In the genomic region with DNA sequence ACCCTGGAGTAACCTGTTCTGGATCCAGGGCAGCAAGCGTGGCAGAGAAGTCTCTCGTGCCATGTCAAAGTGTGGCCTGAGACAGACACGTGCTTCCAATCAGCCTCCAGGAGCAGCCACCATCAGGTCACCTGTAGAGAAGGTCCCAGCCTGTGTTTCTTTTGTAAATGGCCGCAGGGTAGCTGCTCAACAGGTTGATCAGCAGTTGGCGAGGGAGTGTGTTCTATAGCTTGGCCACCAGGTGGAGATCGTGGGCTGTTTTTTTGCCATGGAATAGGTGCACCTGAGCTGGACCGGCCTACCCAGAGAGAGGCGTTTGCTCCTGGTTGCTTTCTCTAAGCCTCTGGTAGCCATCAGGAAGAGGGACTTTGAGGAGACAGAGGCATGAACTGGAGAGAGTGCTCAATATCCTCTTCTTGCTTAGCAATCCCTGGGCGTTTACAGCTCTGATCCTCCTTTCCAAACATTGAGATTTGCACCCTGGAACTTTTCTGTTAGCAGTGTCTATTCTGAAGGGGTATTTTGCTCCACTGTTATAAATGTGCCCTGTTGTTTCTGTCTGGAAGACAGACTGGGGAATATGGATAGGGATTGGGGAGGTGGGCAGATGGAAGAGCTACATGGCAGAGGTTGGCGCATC, we compare ENCODE assay signal across 9 cellular contexts. TPM values are rescaled to one million over a fixed set of nuclear protein-coding genes. Genes with fewer than 3 reads are reported as not detected.
DNase-seq lines count a peak whose midpoint lies in the region; ATAC-seq and TF ChIP-seq lines count a peak whose summit lies in the region.
"Had no signal": no experiment of that assay in that cellular context is flagged by ENCODE, and none has a peak within 500 bp of the region (broad histone marks: within the 10 kb centered on the region; RNA-seq: fewer than 3 reads in every experiment).

No MANE protein-coding gene starts in this region.

- peaks cover 5% of the 10 kb centered on the region for H3K27me3 Mint-ChIP-seq in activated CD4-positive, alpha-beta memory T cell treated with anti-CD3 and anti-CD28 coated beads, Interleukin-2, amount 10 ng/mL, durations not matched to agents 7 days and 5 days
- peaks cover 56% of the 10 kb centered on the region for H3K27me3 Mint-ChIP-seq in endodermal cell (ENCODE audit: insufficient read depth)
- H3K27me3 Mint-ChIP-seq in naive thymus-derived CD8-positive, alpha-beta T cell = peaks cover 10 to 23% (median 11%) of the 10 kb centered on the region in 5 donors

- H3K27ac ChIP-seq in endodermal cell (ENCODE audit: low read depth, low read length) = no peak overlapping the region

- no peaks in the 10 kb centered on the region for H3K9me3 Mint-ChIP-seq in activated CD4-positive, alpha-beta memory T cell treated with anti-CD3 and anti-CD28 coated beads, Interleukin-2, amount 10 ng/mL, durations not matched to agents 7 days and 5 days
- H3K9me3 Mint-ChIP-seq in endodermal cell = no peaks in the 10 kb centered on the region
- H3K9me3 Mint-ChIP-seq in naive thymus-derived CD8-positive, alpha-beta T cell = no peaks in the 10 kb centered on the region

- WGBS in endodermal cell (ENCODE audit: insufficient coverage in 1 of 2, insufficient read length in 1 of 2), 2 experiments = 22 to 27% methylated on average over 8 to 10 of the region's 10 CpGs

- H3K36me3 ChIP-seq in endodermal cell (ENCODE audit: control insufficient read depth, insufficient read depth, low read length) = no peaks in the 10 kb centered on the region

- no peaks in the 10 kb centered on the region for H3K4me1 ChIP-seq in endodermal cell (ENCODE audit: control insufficient read depth, insufficient read depth, low read length)

- peak; percentile 90 for ATAC-seq in GM19452 (IDR thresholded peaks at IDR 0.05; ENCODE audit: unreplicated experiment)
- ATAC-seq in HG03469 (IDR thresholded peaks at IDR 0.05; ENCODE audit: unreplicated experiment) = peak; percentile 83
- ATAC-seq in naive thymus-derived CD8-positive, alpha-beta T cell = peak; percentile 77 to 86

- DNase-seq in CMK (ENCODE audit: low read depth) (peak; percentile 9), NCI-H82 treated with DMSO at 0.1 percent for 48 hours (lab: John Stamatoyannopoulos, UW; ENCODE audit: unreplicated experiment) (peak; percentile 48), endodermal cell (peak; percentile 95), stromal cell of bone marrow (ENCODE audit: low read depth) (peak; percentile 6)
- peak; percentile 47 for DNase-seq in activated CD4-positive, alpha-beta memory T cell treated with anti-CD3 and anti-CD28 coated beads, Interleukin-2, amount 10 ng/mL, durations not matched to agents 7 days and 5 days
- peak; percentile 38 to 79 (median 55) for DNase-seq in naive thymus-derived CD8-positive, alpha-beta T cell

- CTCF ChIA-PET in activated CD4-positive, alpha-beta memory T cell treated with anti-CD3 and anti-CD28 coated beads, Interleukin-2, amount 10 ng/mL, durations not matched to agents 7 days and 5 days (lab: Charles Lee) = interaction anchor here (0.5 to 4.1 kb wide), 28 partner anchors 9 to 1854 kb away, joined by 3 to 32 read pairs (median 4); a partner anchor contains a TSS

- H3K9me3 ChIP-seq in endodermal cell (ENCODE audit: control insufficient read depth, low read length) = no peaks in the 10 kb centered on the region

- H3K27me3 ChIP-seq in endodermal cell (ENCODE audit: control insufficient read depth, insufficient read depth, low read length, poor library complexity, severe bottlenecking) = peaks cover 35% of the 10 kb centered on the region

- POLR2A ChIA-PET in activated CD4-positive, alpha-beta memory T cell treated with anti-CD3 and anti-CD28 coated beads, Interleukin-2, amount 10 ng/mL, durations not matched to agents 7 days and 5 days (lab: Charles Lee) = no interaction called here
- POLR2A ChIA-PET in naive thymus-derived CD8-positive, alpha-beta T cell (lab: Charles Lee) = interaction anchor here (1.2 to 1.3 kb wide), 2 partner anchors 109 to 293 kb away, joined by 3 read pairs; no protein-coding TSS in a partner anchor

- no peaks in the 10 kb centered on the region for H3K36me3 Mint-ChIP-seq in activated CD4-positive, alpha-beta memory T cell treated with anti-CD3 and anti-CD28 coated beads, Interleukin-2, amount 10 ng/mL, durations not matched to agents 7 days and 5 days (ENCODE audit: low read depth)
- H3K36me3 Mint-ChIP-seq in endodermal cell (ENCODE audit: low read depth) = no peaks in the 10 kb centered on the region
- no peaks in the 10 kb centered on the region for H3K36me3 Mint-ChIP-seq in naive thymus-derived CD8-positive, alpha-beta T cell

- no peak overlapping the region for H3K27ac Mint-ChIP-seq in activated CD4-positive, alpha-beta memory T cell treated with anti-CD3 and anti-CD28 coated beads, Interleukin-2, amount 10 ng/mL, durations not matched to agents 7 days and 5 days
- H3K27ac Mint-ChIP-seq in endodermal cell = no peak overlapping the region
- H3K27ac Mint-ChIP-seq in naive thymus-derived CD8-positive, alpha-beta T cell = peak overlapping the region in 3 of 10 donors; percentile 33 to 85 (median 56)

- peak; percentile 89 for TF ChIP-seq CTCF in endodermal cell (conservative IDR thresholded peaks at IDR 0.05)

- H3K4me3 Mint-ChIP-seq in activated CD4-positive, alpha-beta memory T cell treated with anti-CD3 and anti-CD28 coated beads, Interleukin-2, amount 10 ng/mL, durations not matched to agents 7 days and 5 days = no peak overlapping the region
- no peak overlapping the region for H3K4me3 Mint-ChIP-seq in endodermal cell
- peak overlapping the region in 9 of 10 donors; percentile 6 to 81 (median 66) for H3K4me3 Mint-ChIP-seq in naive thymus-derived CD8-positive, alpha-beta T cell

- no peak overlapping the region for H3K9ac ChIP-seq in endodermal cell (ENCODE audit: extremely low read depth, low read length, poor library complexity, severe bottlenecking)

- H3K4me3 ChIP-seq in endodermal cell (ENCODE audit: low read length) = no peak overlapping the region

- H3K4me1 Mint-ChIP-seq in activated CD4-positive, alpha-beta memory T cell treated with anti-CD3 and anti-CD28 coated beads, Interleukin-2, amount 10 ng/mL, durations not matched to agents 7 days and 5 days = peaks cover 4% of the 10 kb centered on the region
- H3K4me1 Mint-ChIP-seq in endodermal cell = peaks cover 2% of the 10 kb centered on the region
- peaks cover 17 to 24% (median 22%) of the 10 kb centered on the region in 4 donors for H3K4me1 Mint-ChIP-seq in naive thymus-derived CD8-positive, alpha-beta T cell

RNA-seq across cellular contexts. Expression of a gene that starts 34.2 kb away (rescaled TPM):
- total RNA-seq in activated CD4-positive, alpha-beta memory T cell treated with anti-CD3 and anti-CD28 coated beads, Interleukin-2, amount 10 ng/mL, durations not matched to agents 7 days and 5 days = not detected
- not detected for total RNA-seq in endodermal cell
- polyA plus RNA-seq in endodermal cell (2013, experiment 1 of 2) = 0.39 TPM
- 0.54 TPM for polyA plus RNA-seq in endodermal cell (2013, experiment 2 of 2)
- total RNA-seq in naive thymus-derived CD8-positive, alpha-beta T cell = not detected
- not detected for polyA plus RNA-seq in naive thymus-derived CD8-positive, alpha-beta T cell
- total RNA-seq: T-helper 1 cell treated with Interleukin-12 subunit alpha and Interleukin-12 subunit beta and Interleukin-4 antibody, amounts not matched to agents 30 ng/mL and 1 ng/mL, for 36 hours had no signal

Comparison
In these comparisons a context has a peak if more than half of its experiments do, and no peak if none do; other contexts are left out.
1. DNase-seq: peak in every context shown above with its lines; median percentile 95 in endodermal cell; 55 in naive thymus-derived CD8-positive, alpha-beta T cell; 48 in NCI-H82 treated with DMSO at 0.1 percent for 48 hours; 47 in activated CD4-positive, alpha-beta memory T cell treated with anti-CD3 and anti-CD28 coated beads, Interleukin-2, amount 10 ng/mL, durations not matched to agents 7 days and 5 days; 9 in CMK; 6 in stromal cell of bone marrow.
2. H3K4me3 Mint-ChIP-seq: peak in naive thymus-derived CD8-positive, alpha-beta T cell (9 of 10); none in activated CD4-positive, alpha-beta memory T cell treated with anti-CD3 and anti-CD28 coated beads, Interleukin-2, amount 10 ng/mL, durations not matched to agents 7 days and 5 days (single experiment) and endodermal cell (single experiment).
3. Peak in every context shown above with its lines, with median percentiles within 50 percentile points of each other: ATAC-seq.